ENCODE assay signal across 2 cellular contexts in the genomic region with DNA sequence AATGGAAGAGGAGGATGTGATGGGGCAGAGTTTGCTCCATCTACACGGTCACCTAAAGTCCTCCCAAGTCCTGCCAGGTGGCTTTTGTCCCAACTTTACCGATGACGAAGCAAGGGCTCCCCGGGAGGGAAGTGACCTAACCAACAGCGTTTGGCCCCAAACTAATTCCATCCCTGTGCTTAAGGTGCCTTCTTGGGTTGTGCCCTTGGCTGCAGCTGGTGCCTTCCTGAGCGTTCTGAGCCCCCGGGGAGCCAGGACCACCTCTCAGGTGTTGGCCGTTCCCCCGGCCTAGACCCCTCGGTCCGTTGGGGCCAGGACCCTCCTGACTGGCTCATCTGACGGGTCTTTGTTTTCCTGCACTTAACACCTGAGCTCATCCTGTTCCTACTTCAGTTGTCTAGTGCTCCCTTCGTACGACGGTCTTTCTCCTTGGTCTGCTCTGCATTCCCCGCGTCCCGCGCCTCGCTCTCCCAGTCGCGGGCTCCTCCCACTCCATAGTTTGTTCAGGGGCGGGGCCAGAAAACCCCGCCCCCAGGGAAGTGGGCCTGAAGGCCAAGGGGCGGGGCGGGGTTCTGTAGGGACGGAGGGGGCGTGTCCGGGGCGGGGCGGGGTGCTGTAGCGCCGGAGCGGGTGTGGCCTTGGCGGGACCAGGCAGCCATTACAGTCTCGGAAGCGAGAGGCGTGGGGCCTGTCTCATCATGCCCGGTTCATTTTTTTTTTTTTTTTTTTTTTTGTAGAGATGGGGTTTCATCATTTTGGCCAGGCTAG.
TF ChIP-seq lines count a peak whose summit lies in the region.

No MANE protein-coding gene starts in this region.

TF ChIP-seq in A549, 52 proteins besides CTCF, POLR2A, EP300 and RAD21:
- no peak for TF ChIP-seq CEBPB (IDR thresholded peaks at IDR 0.05)
- TF ChIP-seq, protein P1, sequence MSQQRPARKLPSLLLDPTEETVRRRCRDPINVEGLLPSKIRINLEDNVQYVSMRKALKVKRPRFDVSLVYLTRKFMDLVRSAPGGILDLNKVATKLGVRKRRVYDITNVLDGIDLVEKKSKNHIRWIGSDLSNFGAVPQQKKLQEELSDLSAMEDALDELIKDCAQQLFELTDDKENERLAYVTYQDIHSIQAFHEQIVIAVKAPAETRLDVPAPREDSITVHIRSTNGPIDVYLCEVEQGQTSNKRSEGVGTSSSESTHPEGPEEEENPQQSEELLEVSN (IDR thresholded peaks at IDR 0.05; ENCODE audit: borderline replicate concordance, low read depth), result 0 out of 2 replicates have a peak, but pooled peaks have one; percentile 38
- peak; percentile 35; the same call in 1 of the 2 replicates for TF ChIP-seq MAX (IDR thresholded peaks at IDR 0.05)
TF ChIP-seq in A549: peak in this region for 2.

TF ChIP-seq in IMR-90, 13 proteins besides CTCF, POLR2A, EP300 and RAD21:
- TF ChIP-seq BHLHE40 (IDR thresholded peaks at IDR 0.05; ENCODE audit: low read depth, low read length) (no peak), MAZ (IDR thresholded peaks at IDR 0.05; ENCODE audit: borderline replicate concordance, low read depth, low read length) (peak; percentile 13; the same call in 1 of the 2 replicates)
